Comparison of ENCODE assay signal across 24 cellular contexts in genomic region chr20:3514012-3514642, GRCh38.
"Had no signal": no experiment of that assay in that cellular context is flagged by ENCODE, and none has a peak within 500 bp of the region (broad histone marks: within the 10 kb centered on the region; RNA-seq: fewer than 3 reads in every experiment).

No MANE protein-coding gene starts in this region.

- H3K27ac ChIP-seq: left ventricle myocardium inferior, ovary, right atrium auricular region, skin epidermis, stomach, testis, thyroid gland, transverse colon, upper lobe of left lung, vagina had no signal

- DNase-seq: left ventricle myocardium inferior; mesendoderm; midbrain; mucosa of descending colon; naive thymus-derived CD4-positive, alpha-beta T cell; ovary; stimulated activated CD4-positive, alpha-beta T cell treated with anti-CD3 and anti-CD28 coated beads, Interleukin-12 subunit alpha, Interleukin-12 subunit beta, amount 100 ng/mL, for 4 hours; stimulated activated CD4-positive, alpha-beta T cell treated with anti-CD3 and anti-CD28 coated beads, Interleukin-15, amount 100 ng/mL, for 24 hours; stimulated activated CD4-positive, alpha-beta T cell treated with anti-CD3 and anti-CD28 coated beads, Interleukin-2, amount 100 ng/mL, for 24 hours; stimulated activated CD4-positive, alpha-beta T cell treated with anti-CD3 and anti-CD28 coated beads, Interleukin-4, amount 100 ng/mL, for 1 hour; stimulated activated naive B cell treated with anti-CD40 and anti-IgM and Interleukin-4, amounts not matched to agents 10 μg/mL and 1 μg/mL and 100 μg/mL, for 72 hours; stimulated activated naive CD8-positive, alpha-beta T cell treated with anti-CD3 and anti-CD28 coated beads, Interleukin-15, Interleukin-2, amounts not matched to agents 100 U/mL and 50 U/mL, for 24 hours; stomach; testis; thyroid gland; transverse colon; upper lobe of left lung had no signal

- H3K9me3 ChIP-seq: left ventricle myocardium inferior, mucosa of descending colon, ovary, right atrium auricular region, stomach, testis, thyroid gland, transverse colon, upper lobe of left lung, vagina had no signal

- H3K4me3 ChIP-seq: left ventricle myocardium inferior, lung, mucosa of descending colon, ovary, right atrium auricular region, skin epidermis, stomach, testis, thyroid gland, transverse colon, upper lobe of left lung, vagina had no signal

- ATAC-seq: mucosa of descending colon; naive thymus-derived CD4-positive, alpha-beta T cell; natural killer cell treated with Interleukin-12 subunit alpha and Interleukin-12 subunit beta and Interleukin-15 and Interleukin-18, amount 100 ng/mL, for 72 hours; sciatic nerve; stimulated activated naive B cell treated with anti-CD40 and anti-IgM and Interleukin-4, amounts not matched to agents 10 μg/mL and 1 μg/mL and 100 μg/mL, for 72 hours; stimulated activated naive CD8-positive, alpha-beta T cell treated with anti-CD3 and anti-CD28 coated beads, Interleukin-15, Interleukin-2, amounts not matched to agents 100 U/mL and 50 U/mL, for 24 hours had no signal

- H3K36me3 ChIP-seq: left ventricle myocardium inferior, ovary, right atrium auricular region, stomach, thyroid gland, transverse colon, upper lobe of left lung, vagina had no signal

- FAIRE-seq: islet of Langerhans had no signal

- H3K4me1 ChIP-seq: right atrium auricular region, testis, upper lobe of left lung, vagina had no signal

- H3K27me3 ChIP-seq: ovary, right atrium auricular region, stomach, testis, thyroid gland, transverse colon, upper lobe of left lung, vagina had no signal
